29 cellular contexts compared by ENCODE assay signal in genomic region chr5:13378073-13378472, GRCh38.
DNase-seq lines count a peak whose midpoint lies in the region; ATAC-seq, FAIRE-seq and TF ChIP-seq lines count a peak whose summit lies in the region.
"Had no signal": no experiment of that assay in that cellular context is flagged by ENCODE, and none has a peak within 500 bp of the region (broad histone marks: within the 10 kb centered on the region; RNA-seq: fewer than 3 reads in every experiment).

No MANE protein-coding gene starts in this region.

- H3K9me3 ChIP-seq in mammary epithelial cell (replicated peaks; ENCODE audit: insufficient read depth, low read length) (no peaks in the 10 kb centered on the region), breast epithelium (no peaks in the 10 kb centered on the region), RWPE2 (ENCODE audit: severe bottlenecking) (no peaks in the 10 kb centered on the region), OCI-LY7 (ENCODE audit: low read length) (no peaks in the 10 kb centered on the region), A673 (ENCODE audit: low read depth, low read length, poor library complexity, severe bottlenecking) (peaks cover 24% of the 10 kb centered on the region), spleen (peaks cover 0 to 21% (median 11%) of the 10 kb centered on the region in 8 donors)
- H3K9me3 ChIP-seq: SJCRH30, suprapubic skin had no signal

- POLR2A ChIA-PET in OCI-LY7 (lab: Charles Lee) (interaction anchor here (0.6 kb wide), 1 partner anchor 58 kb away, joined by 3 read pairs; no protein-coding TSS in a partner anchor), A673 (lab: Charles Lee; ENCODE audit: low non-redundant PET) (no interaction called here)

- no peak overlapping the region for H3K9ac ChIP-seq in mammary epithelial cell (ENCODE audit: insufficient read depth, low read length)

- CTCF ChIA-PET in mammary epithelial cell (lab: Charles Lee; ENCODE audit: low non-redundant PET) = interaction anchor here (0.7 kb wide), 1 partner anchor 732 kb away, joined by 5 read pairs; no protein-coding TSS in a partner anchor
- CTCF ChIA-PET in OCI-LY7 (lab: Charles Lee; ENCODE audit: unreplicated experiment) = no interaction called here
- CTCF ChIA-PET in A673 (lab: Charles Lee) = no interaction called here

- TF ChIP-seq CTCF in mammary epithelial cell (conservative IDR thresholded peaks at IDR 0.05 in 1 of 2, IDR thresholded peaks at IDR 0.05 in 1 of 2; ENCODE audit: extremely low read depth in 1 of 2, insufficient read depth in 1 of 2, low read depth in 1 of 2, low read length in 2 of 2) (no peak), breast epithelium (IDR thresholded peaks at IDR 0.05) (no peak), RWPE2 (IDR thresholded peaks at IDR 0.05; ENCODE audit: poor library complexity, severe bottlenecking) (no peak), fibroblast of mammary gland (conservative IDR thresholded peaks at IDR 0.05; ENCODE audit: control insufficient read depth, insufficient read depth, low read depth, low read length) (no peak), OCI-LY7 (conservative IDR thresholded peaks at IDR 0.05; ENCODE audit: low read length) (no peak), A673 (conservative IDR thresholded peaks at IDR 0.05; ENCODE audit: low read depth, low read length) (no peak), spleen (IDR thresholded peaks at IDR 0.05 in 8 of 11, conservative IDR thresholded peaks at IDR 0.05 in 3 of 11) (no peak)

- H3K4me3 ChIP-seq in mammary epithelial cell (replicated peaks in 1 of 3; ENCODE audit: insufficient read depth in 1 of 3, low read depth in 2 of 3, low read length in 3 of 3) (no peak overlapping the region), breast epithelium (no peak overlapping the region), RWPE2 (ENCODE audit: severe bottlenecking) (no peak overlapping the region), fibroblast of mammary gland (ENCODE audit: control insufficient read depth, low read depth, low read length) (no peak overlapping the region), OCI-LY7 (ENCODE audit: low read depth, low read length, poor library complexity, severe bottlenecking) (no peak overlapping the region), A673 (ENCODE audit: low read depth, low read length, poor library complexity, severe bottlenecking) (no peak overlapping the region), spleen (no peak overlapping the region)
- H3K4me3 ChIP-seq: cardiac muscle cell, coronary artery, SJCRH30, suprapubic skin had no signal

- dilution Hi-C loops in mammary epithelial cell (cut with HindIII; ENCODE audit: low sequenced_read_pairs) = no loop called here

- H2AFZ ChIP-seq in mammary epithelial cell (ENCODE audit: low read depth, low read length) (no peak overlapping the region), OCI-LY7 (ENCODE audit: low read length) (no peak overlapping the region)

- H3K79me2 ChIP-seq in mammary epithelial cell (ENCODE audit: insufficient read depth, low read length) (no peaks in the 10 kb centered on the region), OCI-LY7 (ENCODE audit: insufficient read depth, low read depth, low read length) (no peaks in the 10 kb centered on the region)

- in situ Hi-C loops in mammary epithelial cell (cut with MboI; ENCODE audit: low sequenced_read_pairs in 2 of 2) = no loop called here

- TF ChIP-seq POLR2A in breast epithelium (IDR thresholded peaks at IDR 0.05) = no peak
- no peak for TF ChIP-seq POLR2A in spleen (IDR thresholded peaks at IDR 0.05)

- H4K20me1 ChIP-seq in mammary epithelial cell (ENCODE audit: insufficient read depth, low read length) = no peaks in the 10 kb centered on the region
- no peaks in the 10 kb centered on the region for H4K20me1 ChIP-seq in OCI-LY7 (ENCODE audit: insufficient read depth, low read length)

- H3K27ac ChIP-seq in mammary epithelial cell (ENCODE audit: insufficient read depth, low read depth, low read length) (no peak overlapping the region), breast epithelium (no peak overlapping the region), RWPE2 (ENCODE audit: poor library complexity, severe bottlenecking) (no peak overlapping the region), OCI-LY7 (ENCODE audit: low read depth, low read length, poor library complexity, severe bottlenecking) (no peak overlapping the region), A673 (ENCODE audit: low read depth, low read length, poor library complexity, severe bottlenecking) (no peak overlapping the region), spleen (no peak overlapping the region)
- H3K27ac ChIP-seq: cardiac muscle cell, coronary artery, SJCRH30, suprapubic skin had no signal

- DNase-seq in mammary epithelial cell (peak; percentile 72), breast epithelium (ENCODE audit: low spot score in 2 of 2) (no peak), RWPE2 (ENCODE audit: low spot score) (no peak), fibroblast of mammary gland (ENCODE audit: low read depth) (peak; percentile 24), urothelium cell line (ENCODE audit: low spot score) (peak; percentile 12), OCI-LY7 (ENCODE audit: low spot score) (no peak), A673 (ENCODE audit: low spot score) (no peak), spleen (no peak)
- DNase-seq: activated CD8-positive, alpha-beta T cell treated with anti-CD3 and anti-CD28 coated beads, Interleukin-2, amount 10 ng/mL, durations not matched to agents 7 days and 5 days; activated gamma-delta T cell treated with Interleukin-2 at 50 U/mL for 16 hours; COR-L47; DMS79; endodermal cell; Karpas-422; natural killer cell; NCI-H1930; NCI-H226; NCI-H774; OCI-M1; SJCRH30; stimulated activated CD4-positive, alpha-beta T cell treated with anti-CD3 and anti-CD28 coated beads, Interleukin-4, amount 100 ng/mL, for 1 hour had no signal

- no peak for FAIRE-seq in urothelium cell line (lab: Jason Lieb, UNC)
- FAIRE-seq: A204.1, H54, TTC549 had no signal

- H3K36me3 ChIP-seq in mammary epithelial cell (ENCODE audit: insufficient read depth, low read length) (no peaks in the 10 kb centered on the region), breast epithelium (no peaks in the 10 kb centered on the region), RWPE2 (ENCODE audit: low read depth) (no peaks in the 10 kb centered on the region), OCI-LY7 (ENCODE audit: insufficient read depth, low read length) (no peaks in the 10 kb centered on the region), A673 (ENCODE audit: insufficient read depth, low read length, poor library complexity, severe bottlenecking) (no peaks in the 10 kb centered on the region), spleen (no peaks in the 10 kb centered on the region)
- H3K36me3 ChIP-seq: cardiac muscle cell, SJCRH30, suprapubic skin had no signal

- no peak overlapping the region for H3K4me2 ChIP-seq in mammary epithelial cell (ENCODE audit: insufficient read depth, low read depth, low read length)
- H3K4me2 ChIP-seq in OCI-LY7 (ENCODE audit: low read length) = no peak overlapping the region

- ATAC-seq in RWPE2 (ENCODE audit: low read depth) = peak; percentile 81
- ATAC-seq: activated CD4-positive, CD25-positive, alpha-beta regulatory T cell treated with anti-CD3 and anti-CD28 coated beads, Interleukin-2, amount 50 U/mL, for 24 hours; activated CD8-positive, alpha-beta T cell treated with anti-CD3 and anti-CD28 coated beads, Interleukin-2, amount 10 ng/mL, durations not matched to agents 7 days and 5 days; natural killer cell; stimulated activated memory B cell treated with anti-CD40 and anti-IgM and Interleukin-4, amounts not matched to agents 10 μg/mL and 1 μg/mL and 100 μg/mL, for 72 hours had no signal

- intact Hi-C loops in mammary epithelial cell (cut with micrococcal nuclease) = no loop called here
- intact Hi-C loops in breast epithelium (cut with DNase I; ENCODE audit: low total_unique reads) = no loop called here
- intact Hi-C loops in OCI-LY7 (cut with micrococcal nuclease; ENCODE audit: unreplicated experiment) = no loop called here
- intact Hi-C loops in A673 (cut with micrococcal nuclease; ENCODE audit: unreplicated experiment) = no loop called here
- intact Hi-C loops in spleen (cut with DNase I; ENCODE audit: low total_unique reads) = no loop called here

- H3K4me1 ChIP-seq in mammary epithelial cell (ENCODE audit: insufficient read depth, low read length) (no peaks in the 10 kb centered on the region), breast epithelium (no peaks in the 10 kb centered on the region), RWPE2 (ENCODE audit: insufficient read depth, poor library complexity, severe bottlenecking) (peaks cover 12% of the 10 kb centered on the region), OCI-LY7 (ENCODE audit: insufficient read depth, low read length, poor library complexity, severe bottlenecking) (no peaks in the 10 kb centered on the region), A673 (ENCODE audit: insufficient read depth, low read length, poor library complexity, severe bottlenecking) (no peaks in the 10 kb centered on the region), spleen (no peaks in the 10 kb centered on the region)
- H3K4me1 ChIP-seq: SJCRH30, suprapubic skin had no signal

- WGBS in mammary epithelial cell (ENCODE audit: low coverage, missing lambda C conversion rate) = 32% methylated on average over 4 of the region's 4 CpGs
- WGBS in spleen, 5 donors = 73 to 88% (median 78%) methylated on average over 4 of the region's 4 CpGs

- no TSS peak for BruUV-seq in mammary epithelial cell (replicated peaks; lab: Mats Ljungman, UMichigan)
- no TSS peak for BruUV-seq in OCI-LY7 (replicated peaks; lab: Mats Ljungman, UMichigan)
- no TSS peak for BruUV-seq in A673 (replicated peaks; lab: Mats Ljungman, UMichigan)

- no peaks in the 10 kb centered on the region for H3K9me2 ChIP-seq in OCI-LY7 (ENCODE audit: insufficient read depth, low read length)

- H3K27me3 ChIP-seq in mammary epithelial cell (ENCODE audit: insufficient read depth, low read length) = no peaks in the 10 kb centered on the region
- no peaks in the 10 kb centered on the region for H3K27me3 ChIP-seq in breast epithelium
- no peaks in the 10 kb centered on the region for H3K27me3 ChIP-seq in RWPE2 (ENCODE audit: insufficient read depth, poor library complexity, severe bottlenecking)
- H3K27me3 ChIP-seq in A673 (replicated peaks; ENCODE audit: insufficient read depth, low read depth, low read length, poor library complexity) = no peaks in the 10 kb centered on the region
- H3K27me3 ChIP-seq in spleen (replicated peaks in 1 of 7) = no peaks in the 10 kb centered on the region
- H3K27me3 ChIP-seq: cardiac muscle cell, SJCRH30, suprapubic skin had no signal

Comparison
In these comparisons a context has a peak if more than half of its experiments do, and no peak if none do; other contexts are left out.
1. DNase-seq: peak in mammary epithelial cell (single experiment), fibroblast of mammary gland (single experiment) and urothelium cell line (single experiment); none in breast epithelium (0 of 2), RWPE2 (single experiment), OCI-LY7 (single experiment), A673 (single experiment) and spleen (single experiment).